Comparison of ENCODE assay signal across 1 cellular context in genomic region chr10:103685880-103686669, GRCh38.
TF ChIP-seq lines count a peak whose summit lies in the region.

No MANE protein-coding gene starts in this region.

TF ChIP-seq in HepG2, 621 proteins besides CTCF, POLR2A, EP300 and RAD21 (continued from another document):
- TF ChIP-seq, protein P1, sequence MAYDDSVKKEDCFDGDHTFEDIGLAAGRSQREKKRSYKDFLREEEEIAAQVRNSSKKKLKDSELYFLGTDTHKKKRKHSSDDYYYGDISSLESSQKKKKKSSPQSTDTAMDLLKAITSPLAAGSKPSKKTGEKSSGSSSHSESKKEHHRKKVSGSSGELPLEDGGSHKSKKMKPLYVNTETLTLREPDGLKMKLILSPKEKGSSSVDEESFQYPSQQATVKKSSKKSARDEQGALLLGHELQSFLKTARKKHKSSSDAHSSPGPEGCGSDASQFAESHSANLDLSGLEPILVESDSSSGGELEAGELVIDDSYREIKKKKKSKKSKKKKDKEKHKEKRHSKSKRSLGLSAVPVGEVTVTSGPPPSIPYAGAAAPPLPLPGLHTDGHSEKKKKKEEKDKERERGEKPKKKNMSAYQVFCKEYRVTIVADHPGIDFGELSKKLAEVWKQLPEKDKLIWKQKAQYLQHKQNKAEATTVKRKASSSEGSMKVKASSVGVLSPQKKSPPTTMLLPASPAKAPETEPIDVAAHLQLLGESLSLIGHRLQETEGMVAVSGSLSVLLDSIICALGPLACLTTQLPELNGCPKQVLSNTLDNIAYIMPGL (CRISPR knock-in tag; IDR thresholded peaks at IDR 0.05; ENCODE audit: borderline replicate concordance in 1 of 2, low read depth in 1 of 2) = 0 out of 4 replicates have a peak, but pooled peaks of 1 of the 2 experiments have one; percentile 31
- peak; percentile 59; the same call in 1 of the 2 replicates for TF ChIP-seq KDM2A (CRISPR knock-in tag; IDR thresholded peaks at IDR 0.05; ENCODE audit: borderline replicate concordance, low read depth)
- TF ChIP-seq ADNP (CRISPR knock-in tag; IDR thresholded peaks at IDR 0.05) = no peak
- no peak for TF ChIP-seq SP4 (CRISPR knock-in tag; IDR thresholded peaks at IDR 0.05)
TF ChIP-seq in HepG2: peak in this region for 9.
